ENCODE assay signal across 19 cellular contexts in genomic region chr14:102493585-102493984, GRCh38.
"Had no signal": no experiment of that assay in that cellular context is flagged by ENCODE, and none has a peak within 500 bp of the region (broad histone marks: within the 10 kb centered on the region; RNA-seq: fewer than 3 reads in every experiment).

No MANE protein-coding gene starts in this region.

- DNase-seq: activated CD4-positive, alpha-beta memory T cell treated with anti-CD3 and anti-CD28 coated beads for 36 hours; activated CD4-positive, alpha-beta T cell treated with anti-CD3 and anti-CD28 coated beads for 48 hours; activated naive CD4-positive, alpha-beta T cell treated with Interleukin-2 at 50 U/mL for 16 hours; activated naive CD8-positive, alpha-beta T cell treated with anti-CD3 and anti-CD28 coated beads for 36 hours; activated T-cell treated with anti-CD3 and anti-CD28 coated beads, Interleukin-2, amount 50 U/mL, for 48 hours; cerebellar nuclear complex; effector CD4-positive, alpha-beta T cell; foreskin keratinocyte; left colon; naive thymus-derived CD8-positive, alpha-beta T cell; small intestine; stimulated activated CD4-positive, alpha-beta T cell treated with anti-CD3 and anti-CD28 coated beads, Interleukin-15, amount 100 ng/mL, for 24 hours; stimulated activated CD8-positive, alpha-beta memory T cell treated with anti-CD3 and anti-CD28 coated beads, Interleukin-4, amount 100 ng/mL, for 48 hours; stimulated activated naive B cell treated with anti-CD40 and anti-IgM and Interleukin-4, amounts not matched to agents 10 μg/mL and 1 μg/mL and 100 μg/mL, for 72 hours; transverse colon had no signal

- H3K27ac Mint-ChIP-seq: activated CD4-positive, alpha-beta memory T cell treated with anti-CD3 and anti-CD28 coated beads for 36 hours; activated naive CD8-positive, alpha-beta T cell treated with anti-CD3 and anti-CD28 coated beads for 36 hours; stimulated activated naive B cell treated with anti-CD40 and anti-IgM and Interleukin-4, amounts not matched to agents 10 μg/mL and 1 μg/mL and 100 μg/mL, for 72 hours had no signal

- H3K27me3 ChIP-seq: breast epithelium, foreskin keratinocyte, pancreas, transverse colon, vagina had no signal

- H3K27ac ChIP-seq: breast epithelium, foreskin keratinocyte, pancreas, transverse colon, vagina had no signal

- H3K9me3 ChIP-seq: breast epithelium, pancreas, transverse colon, vagina had no signal

- H3K9me3 Mint-ChIP-seq: activated CD4-positive, alpha-beta memory T cell treated with anti-CD3 and anti-CD28 coated beads for 36 hours; activated naive CD8-positive, alpha-beta T cell treated with anti-CD3 and anti-CD28 coated beads for 36 hours; naive thymus-derived CD8-positive, alpha-beta T cell; stimulated activated naive B cell treated with anti-CD40 and anti-IgM and Interleukin-4, amounts not matched to agents 10 μg/mL and 1 μg/mL and 100 μg/mL, for 72 hours had no signal

- ATAC-seq: foreskin keratinocyte; left colon; naive thymus-derived CD8-positive, alpha-beta T cell; pancreas; sciatic nerve; stimulated activated naive B cell treated with anti-CD40 and anti-IgM and Interleukin-4, amounts not matched to agents 10 μg/mL and 1 μg/mL and 100 μg/mL, for 72 hours had no signal

- H3K27me3 Mint-ChIP-seq: activated CD4-positive, alpha-beta memory T cell treated with anti-CD3 and anti-CD28 coated beads for 36 hours; activated naive CD8-positive, alpha-beta T cell treated with anti-CD3 and anti-CD28 coated beads for 36 hours; naive thymus-derived CD8-positive, alpha-beta T cell; stimulated activated naive B cell treated with anti-CD40 and anti-IgM and Interleukin-4, amounts not matched to agents 10 μg/mL and 1 μg/mL and 100 μg/mL, for 72 hours had no signal

- H3K4me3 Mint-ChIP-seq: activated CD4-positive, alpha-beta memory T cell treated with anti-CD3 and anti-CD28 coated beads for 36 hours; activated naive CD8-positive, alpha-beta T cell treated with anti-CD3 and anti-CD28 coated beads for 36 hours; naive thymus-derived CD8-positive, alpha-beta T cell; stimulated activated naive B cell treated with anti-CD40 and anti-IgM and Interleukin-4, amounts not matched to agents 10 μg/mL and 1 μg/mL and 100 μg/mL, for 72 hours had no signal

- H3K36me3 Mint-ChIP-seq: activated naive CD8-positive, alpha-beta T cell treated with anti-CD3 and anti-CD28 coated beads for 36 hours had no signal

- H3K4me1 ChIP-seq: breast epithelium, foreskin keratinocyte, pancreas, transverse colon, vagina had no signal

- H3K4me1 Mint-ChIP-seq: activated naive CD8-positive, alpha-beta T cell treated with anti-CD3 and anti-CD28 coated beads for 36 hours; stimulated activated naive B cell treated with anti-CD40 and anti-IgM and Interleukin-4, amounts not matched to agents 10 μg/mL and 1 μg/mL and 100 μg/mL, for 72 hours had no signal
